In genomic region chr21:42234026-42234425, GRCh38 we compare ENCODE assay signal across 8 cellular contexts. TPM values are rescaled to one million over a fixed set of nuclear protein-coding genes. Genes with fewer than 3 reads are reported as not detected.
DNase-seq lines count a peak whose midpoint lies in the region; ATAC-seq and TF ChIP-seq lines count a peak whose summit lies in the region.

No MANE protein-coding gene starts in this region.

- no peak overlapping the region for H2AFZ ChIP-seq in osteoblast (ENCODE audit: low read length)

- H3K4me2 ChIP-seq in osteoblast (ENCODE audit: insufficient read depth, low read length), result no peak overlapping the region

- H3K4me3 ChIP-seq in left ventricle myocardium inferior, result peak overlapping the region; percentile 71
- H3K4me3 ChIP-seq in ascending aorta, result peak overlapping the region; percentile 55 to 73
- peak overlapping the region; percentile 27 for H3K4me3 ChIP-seq in mononuclear cell (ENCODE audit: low read length)
- H3K4me3 ChIP-seq in vagina, result peak overlapping the region; percentile 49 to 61
- no peak overlapping the region for H3K4me3 ChIP-seq in osteoblast (ENCODE audit: insufficient read depth, low read length)
- H3K4me3 ChIP-seq in foreskin fibroblast (ENCODE audit: low read depth in 1 of 2, low read length in 2 of 2), result no peak overlapping the region

- H3K27me3 ChIP-seq in left ventricle myocardium inferior (ENCODE audit: low read depth) (no peaks in the 10 kb centered on the region), ascending aorta (no peaks in the 10 kb centered on the region), mononuclear cell (ENCODE audit: insufficient read depth, low read length) (no peaks in the 10 kb centered on the region), vagina (no peaks in the 10 kb centered on the region), osteoblast (ENCODE audit: insufficient read depth, low read length) (peaks cover 39% of the 10 kb centered on the region)

- TF ChIP-seq CTCF in left ventricle myocardium inferior (IDR thresholded peaks at IDR 0.05; ENCODE audit: borderline replicate concordance) (no peak), ascending aorta (IDR thresholded peaks at IDR 0.05) (no peak), vagina (IDR thresholded peaks at IDR 0.05) (no peak), osteoblast (IDR thresholded peaks at IDR 0.05; ENCODE audit: extremely low read depth, low read depth, low read length) (no peak), foreskin fibroblast (IDR thresholded peaks at IDR 0.05; ENCODE audit: low read depth, low read length) (no peak)

- no peak for ATAC-seq in left ventricle myocardium superior

- DNase-seq in left ventricle myocardium inferior, result no peak
- DNase-seq in left ventricle myocardium superior, result no peak
- no peak for DNase-seq in ascending aorta (ENCODE audit: low spot score in 2 of 2)
- DNase-seq in vagina (ENCODE audit: extremely low spot score in 2 of 2), result no peak
- no peak for DNase-seq in osteoblast (ENCODE audit: insufficient read length, low spot score, missing footprints)
- DNase-seq in foreskin fibroblast, result no peak
- no peak for DNase-seq in NCI-H1105 treated with DMSO at 0.1 percent for 48 hours (lab: John Stamatoyannopoulos, UW)

- no peaks in the 10 kb centered on the region for H3K9me3 ChIP-seq in left ventricle myocardium inferior (replicated peaks)
- no peaks in the 10 kb centered on the region for H3K9me3 ChIP-seq in ascending aorta
- H3K9me3 ChIP-seq in mononuclear cell (ENCODE audit: low read depth, low read length), result no peaks in the 10 kb centered on the region
- no peaks in the 10 kb centered on the region for H3K9me3 ChIP-seq in vagina
- H3K9me3 ChIP-seq in osteoblast (ENCODE audit: low read depth, low read length), result no peaks in the 10 kb centered on the region

- H4K20me1 ChIP-seq in osteoblast (ENCODE audit: insufficient read depth, low read length), result no peaks in the 10 kb centered on the region

- H3K36me3 ChIP-seq in left ventricle myocardium inferior (no peaks in the 10 kb centered on the region), ascending aorta (no peaks in the 10 kb centered on the region), vagina (no peaks in the 10 kb centered on the region), osteoblast (ENCODE audit: insufficient read depth, low read length) (no peaks in the 10 kb centered on the region)

- intact Hi-C loops in left ventricle myocardium inferior (cut with micrococcal nuclease), result no loop called here
- intact Hi-C loops in left ventricle myocardium superior (cut with micrococcal nuclease), result no loop called here
- intact Hi-C loops in ascending aorta (cut with DNase I), result loop anchor here (5.0 to 10.0 kb wide), 2 partner anchors 57 to 809 kb away; partner anchors contain the start of gene MX1
- intact Hi-C loops in vagina (cut with DNase I), result no loop called here

- H3K79me2 ChIP-seq in osteoblast (ENCODE audit: insufficient read depth, low read length), result no peaks in the 10 kb centered on the region

- H3K27ac ChIP-seq in left ventricle myocardium inferior (replicated peaks) (peak overlapping the region; percentile 90), ascending aorta (peak overlapping the region; percentile 69 to 71), vagina (peak overlapping the region; percentile 63), osteoblast (ENCODE audit: low read depth, low read length) (no peak overlapping the region)

- no peak for TF ChIP-seq POLR2A in vagina (IDR thresholded peaks at IDR 0.05)

- H3K4me1 ChIP-seq in left ventricle myocardium inferior (peaks cover 99% of the 10 kb centered on the region), ascending aorta (peaks cover 17 to 22% of the 10 kb centered on the region in 2 donors), mononuclear cell (ENCODE audit: insufficient read depth, low read length) (peaks cover 93% of the 10 kb centered on the region), vagina (peaks cover 69% of the 10 kb centered on the region), osteoblast (ENCODE audit: insufficient read depth, low read length) (no peaks in the 10 kb centered on the region)

RNA-seq across cellular contexts. Expression of gene ABCG1, which starts 15.1 kb away (rescaled TPM):
- total RNA-seq in left ventricle myocardium inferior (8.7 TPM), left ventricle myocardium superior (11.1 TPM), ascending aorta (39.5 TPM), mononuclear cell (33.0 TPM), vagina (18.7 TPM), osteoblast (under 0.01 and 0.72 TPM in 2 replicates)

Comparison
In these comparisons a context has a peak if more than half of its experiments do, and no peak if none do; other contexts are left out.
1. H3K4me3 ChIP-seq: peak in left ventricle myocardium inferior (single experiment), ascending aorta (2 of 2), mononuclear cell (single experiment) and vagina (2 of 2); none in osteoblast (single experiment) and foreskin fibroblast (0 of 2).